ENCODE assay signal across 18 cellular contexts in genomic region chr10:62616885-62617635, GRCh38.
A peak's percentile ranks its signal among the peaks of the same experiment; 100 is the strongest.
DNase-seq lines count a peak whose midpoint lies in the region; ATAC-seq, FAIRE-seq and TF ChIP-seq lines count a peak whose summit lies in the region.
"Had no signal": no experiment of that assay in that cellular context is flagged by ENCODE, and none has a peak within 500 bp of the region (broad histone marks: within the 10 kb centered on the region; RNA-seq: fewer than 3 reads in every experiment).

No MANE protein-coding gene starts in this region.

- no peak overlapping the region for H3K27ac Mint-ChIP-seq in activated naive CD8-positive, alpha-beta T cell treated with anti-CD3 and anti-CD28 coated beads for 36 hours
- no peak overlapping the region for H3K27ac Mint-ChIP-seq in activated naive CD8-positive, alpha-beta T cell treated with anti-CD3 and anti-CD28 coated beads, Interleukin-2, amount 50 U/mL, for 24 hours

- FAIRE-seq in K562 (lab: Jason Lieb, UNC) = no peak
- FAIRE-seq: H1 had no signal

- H3K27me3 Mint-ChIP-seq in activated naive CD8-positive, alpha-beta T cell treated with anti-CD3 and anti-CD28 coated beads for 36 hours = no peaks in the 10 kb centered on the region
- H3K27me3 Mint-ChIP-seq in activated naive CD8-positive, alpha-beta T cell treated with anti-CD3 and anti-CD28 coated beads, Interleukin-2, amount 50 U/mL, for 24 hours = peaks cover 4% of the 10 kb centered on the region

- peaks cover under 1% of the 10 kb centered on the region for H3K36me3 Mint-ChIP-seq in activated naive CD8-positive, alpha-beta T cell treated with anti-CD3 and anti-CD28 coated beads for 36 hours
- H3K36me3 Mint-ChIP-seq in activated naive CD8-positive, alpha-beta T cell treated with anti-CD3 and anti-CD28 coated beads, Interleukin-2, amount 50 U/mL, for 24 hours (ENCODE audit: low read depth) = no peaks in the 10 kb centered on the region

- H3K27me3 ChIP-seq in HL-60 (ENCODE audit: insufficient read depth, poor library complexity, severe bottlenecking) (no peaks in the 10 kb centered on the region), K562 (ENCODE audit: control insufficient read depth in 2 of 2, insufficient read depth in 2 of 2, low read length in 2 of 2) (no peaks in the 10 kb centered on the region), thyroid gland (no peaks in the 10 kb centered on the region)
- H3K27me3 ChIP-seq: ascending aorta had no signal

- H3K36me3 ChIP-seq in K562 (ENCODE audit: control insufficient read depth, insufficient read depth, low read length) (no peaks in the 10 kb centered on the region), thyroid gland (no peaks in the 10 kb centered on the region)
- H3K36me3 ChIP-seq: ascending aorta, left ventricle myocardium inferior had no signal

- H3K9ac ChIP-seq in K562 (ENCODE audit: insufficient read depth in 1 of 2, low read depth in 2 of 2, low read length in 2 of 2) = no peak overlapping the region

- POLR2A ChIA-PET in K562 (lab: Yijun Ruan, JAX) = no interaction called here

- no peak for ATAC-seq in activated naive CD8-positive, alpha-beta T cell treated with anti-CD3 and anti-CD28 coated beads, Interleukin-2, amount 50 U/mL, for 24 hours
- ATAC-seq in K562 = no peak

- H3K4me3 ChIP-seq in HL-60 (replicated peaks; ENCODE audit: insufficient read depth, low read length) (no peak overlapping the region), K562 (no peak overlapping the region), thyroid gland (replicated peaks in 1 of 3) (no peak overlapping the region)
- H3K4me3 ChIP-seq: ascending aorta, left ventricle myocardium inferior had no signal

- DNase-seq in activated naive CD8-positive, alpha-beta T cell treated with anti-CD3 and anti-CD28 coated beads for 36 hours = peak; percentile 13
- DNase-seq in activated naive CD8-positive, alpha-beta T cell treated with anti-CD3 and anti-CD28 coated beads, Interleukin-2, amount 50 U/mL, for 24 hours = no peak
- peak in 1 of 2 experiments; percentile 31 for DNase-seq in HL-60 (ENCODE audit: low read depth in 1 of 2, low spot score in 1 of 2)
- DNase-seq in K562 (ENCODE audit: extremely low read depth in 1 of 4, low spot score in 3 of 4) = no peak
- DNase-seq in thyroid gland = peak; percentile 15 to 44
- DNase-seq in DMS53 (lab: John Stamatoyannopoulos, UW) = no peak
- DNase-seq in foreskin melanocyte = no peak
- DNase-seq in cardiac septum (ENCODE audit: low spot score) = no peak
- DNase-seq: activated CD4-positive, alpha-beta T cell treated with anti-CD3 and anti-CD28 coated beads, Interleukin-2, amount 50 U/mL, for 1 hour; activated naive CD4-positive, alpha-beta T cell treated with Interleukin-2 at 50 U/mL for 16 hours; activated T-cell treated with anti-CD3 and anti-CD28 coated beads, Interleukin-2, amount 50 U/mL, for 1 hour; left ventricle myocardium inferior; NCI-H1694; NCI-H345; RPMI8226; stimulated activated CD4-positive, alpha-beta T cell treated with anti-CD3 and anti-CD28 coated beads, Interleukin-15, amount 100 ng/mL, for 24 hours had no signal

- H3K9me3 Mint-ChIP-seq in activated naive CD8-positive, alpha-beta T cell treated with anti-CD3 and anti-CD28 coated beads for 36 hours = no peaks in the 10 kb centered on the region
- no peaks in the 10 kb centered on the region for H3K9me3 Mint-ChIP-seq in activated naive CD8-positive, alpha-beta T cell treated with anti-CD3 and anti-CD28 coated beads, Interleukin-2, amount 50 U/mL, for 24 hours

- TF ChIP-seq CTCF in HL-60 (IDR thresholded peaks at IDR 0.05; ENCODE audit: insufficient read depth, low read length) (no peak), K562 (IDR thresholded peaks at IDR 0.05 in 2 of 3, conservative IDR thresholded peaks at IDR 0.05 in 1 of 3; ENCODE audit: insufficient read depth in 2 of 3, low read depth in 1 of 3, low read length in 3 of 3) (no peak), thyroid gland (IDR thresholded peaks at IDR 0.05) (no peak)

- H3K4me1 ChIP-seq in K562 (replicated peaks in 1 of 2; ENCODE audit: control insufficient read depth in 2 of 2, insufficient read depth in 2 of 2, low read length in 2 of 2) (no peaks in the 10 kb centered on the region), thyroid gland (no peaks in the 10 kb centered on the region)
- H3K4me1 ChIP-seq: ascending aorta, left ventricle myocardium inferior had no signal

- no TSS peak for BruUV-seq in K562 (replicated peaks; lab: Mats Ljungman, UMichigan)

- no peak overlapping the region for H2AFZ ChIP-seq in K562 (ENCODE audit: low read depth, low read length)

- intact Hi-C loops in K562 (cut with micrococcal nuclease) = no loop called here
- intact Hi-C loops in thyroid gland (cut with DNase I) = loop anchor here (10.0 kb wide), 3 partner anchors 198 to 538 kb away; partner anchors contain the start of gene EGR2
- intact Hi-C loops in cardiac septum (cut with DNase I) = no loop called here

- H3K4me1 Mint-ChIP-seq in activated naive CD8-positive, alpha-beta T cell treated with anti-CD3 and anti-CD28 coated beads for 36 hours = peaks cover 40% of the 10 kb centered on the region
- peaks cover 67% of the 10 kb centered on the region for H3K4me1 Mint-ChIP-seq in activated naive CD8-positive, alpha-beta T cell treated with anti-CD3 and anti-CD28 coated beads, Interleukin-2, amount 50 U/mL, for 24 hours

- no peak for TF ChIP-seq POLR2A in K562 (conservative IDR thresholded peaks at IDR 0.05)
- no peak for TF ChIP-seq POLR2A in thyroid gland (IDR thresholded peaks at IDR 0.05)

- no peak for TF ChIP-seq RAD21 in K562 (CRISPR knock-in tag; conservative IDR thresholded peaks at IDR 0.05 in 1 of 2, IDR thresholded peaks at IDR 0.05 in 1 of 2)

- H3K4me3 Mint-ChIP-seq in activated naive CD8-positive, alpha-beta T cell treated with anti-CD3 and anti-CD28 coated beads for 36 hours = no peak overlapping the region
- H3K4me3 Mint-ChIP-seq in activated naive CD8-positive, alpha-beta T cell treated with anti-CD3 and anti-CD28 coated beads, Interleukin-2, amount 50 U/mL, for 24 hours = no peak overlapping the region

- no peaks in the 10 kb centered on the region for H3K79me2 ChIP-seq in K562 (ENCODE audit: control insufficient read depth, insufficient read depth, low read length)

- no peaks in the 10 kb centered on the region for H4K20me1 ChIP-seq in K562 (replicated peaks; ENCODE audit: control insufficient read depth, insufficient read depth, low read length)

- H3K9me3 ChIP-seq in K562 (replicated peaks; ENCODE audit: control insufficient read depth, insufficient read depth, low read depth, low read length) (no peaks in the 10 kb centered on the region), thyroid gland (no peaks in the 10 kb centered on the region)
- H3K9me3 ChIP-seq: ascending aorta, left ventricle myocardium inferior had no signal

- no peak for TF ChIP-seq EP300 in K562 (IDR thresholded peaks at IDR 0.05; ENCODE audit: low read length)

- H3K4me2 ChIP-seq in K562 (ENCODE audit: insufficient read depth, low read length) = no peak overlapping the region

- 0% methylated on average over 2 of the region's 2 CpGs for WGBS in K562 (ENCODE audit: insufficient coverage, low coverage, missing lambda C conversion rate)
- 70 to 78% methylated on average over 2 of the region's 2 CpGs for WGBS in thyroid gland, 2 donors

- in situ Hi-C loops in K562 (cut with MboI) = loop anchor here (10.0 kb wide), 1 partner anchor 538 kb away; no protein-coding TSS in a partner anchor

- CTCF ChIA-PET in K562 (lab: Yijun Ruan, JAX; ENCODE audit: low intra/inter-chr PET ratio) = no interaction called here

- H3K27ac ChIP-seq in HL-60 (replicated peaks) (peak overlapping the region; percentile 47), K562 (ENCODE audit: extremely low read depth, low read depth, low read length) (no peak overlapping the region), thyroid gland (no peak overlapping the region)
- H3K27ac ChIP-seq: ascending aorta, left ventricle myocardium inferior had no signal

- no peaks in the 10 kb centered on the region for H3K9me1 ChIP-seq in K562 (ENCODE audit: control insufficient read depth, insufficient read depth, low read length)

TF ChIP-seq in K562, 482 proteins besides CTCF, POLR2A, EP300 and RAD21:
- no peak for TF ChIP-seq KAT8 (IDR thresholded peaks at IDR 0.05; ENCODE audit: low read depth)
- peak; percentile 8; the same call in 1 of the 2 replicates for TF ChIP-seq VEZF1 (CRISPR knock-in tag; IDR thresholded peaks at IDR 0.05)
- no peak for TF ChIP-seq NFE2L1 (tag; IDR thresholded peaks at IDR 0.05; ENCODE audit: borderline replicate concordance, low read depth)
- no peak for TF ChIP-seq SMC3 (conservative IDR thresholded peaks at IDR 0.05; ENCODE audit: insufficient read depth, low read depth, low read length)
- no peak for TF ChIP-seq COPS2 (conservative IDR thresholded peaks at IDR 0.05)
TF ChIP-seq in K562: peak in this region for 1.

Comparison
In these comparisons a context has a peak if more than half of its experiments do, and no peak if none do; other contexts are left out.
1. DNase-seq: peak in activated naive CD8-positive, alpha-beta T cell treated with anti-CD3 and anti-CD28 coated beads for 36 hours (single experiment) and thyroid gland (2 of 2); none in activated naive CD8-positive, alpha-beta T cell treated with anti-CD3 and anti-CD28 coated beads, Interleukin-2, amount 50 U/mL, for 24 hours (single experiment), K562 (0 of 4), DMS53 (single experiment), foreskin melanocyte (single experiment) and cardiac septum (single experiment).